Comparison of ENCODE assay signal across 21 cellular contexts in genomic region chr20:36775826-36776225, GRCh38. TPM values are rescaled to one million over a fixed set of nuclear protein-coding genes. Genes with fewer than 3 reads are reported as not detected.
DNase-seq lines count a peak whose midpoint lies in the region; ATAC-seq, FAIRE-seq and TF ChIP-seq lines count a peak whose summit lies in the region.
"Had no signal": no experiment of that assay in that cellular context is flagged by ENCODE, and none has a peak within 500 bp of the region (broad histone marks: within the 10 kb centered on the region; RNA-seq: fewer than 3 reads in every experiment).

No MANE protein-coding gene starts in this region.

- H3K4me1 Mint-ChIP-seq in chondrocyte (ENCODE audit: low read depth), result peaks cover 23% of the 10 kb centered on the region

- no peaks in the 10 kb centered on the region for H4K20me1 ChIP-seq in osteoblast (ENCODE audit: insufficient read depth, low read length)

- H3K9me3 ChIP-seq in osteoblast (ENCODE audit: low read depth, low read length) (no peaks in the 10 kb centered on the region), upper lobe of left lung (no peaks in the 10 kb centered on the region)
- H3K9me3 ChIP-seq: neutrophil, right lobe of liver had no signal

- H3K27me3 ChIP-seq in osteoblast (ENCODE audit: insufficient read depth, low read length) (no peaks in the 10 kb centered on the region), upper lobe of left lung (no peaks in the 10 kb centered on the region)
- H3K27me3 ChIP-seq: neutrophil, right lobe of liver had no signal

- TF ChIP-seq EP300 in upper lobe of left lung (IDR thresholded peaks at IDR 0.05), result no peak

- TF ChIP-seq POLR2A in GM12891 (IDR thresholded peaks at IDR 0.05; ENCODE audit: low read depth, low read length) (no peak), upper lobe of left lung (IDR thresholded peaks at IDR 0.05) (no peak)

- peaks cover 2% of the 10 kb centered on the region for H3K36me3 Mint-ChIP-seq in chondrocyte (ENCODE audit: low read depth)

- 75 to 80% methylated on average over 3 of the region's 3 CpGs for WGBS in upper lobe of left lung, 2 donors

- H3K4me3 ChIP-seq in osteoblast (ENCODE audit: insufficient read depth, low read length), result no peak overlapping the region
- H3K4me3 ChIP-seq in upper lobe of left lung, result no peak overlapping the region
- H3K4me3 ChIP-seq: right lobe of liver had no signal

- H2AFZ ChIP-seq in osteoblast (ENCODE audit: low read length), result no peak overlapping the region

- H3K4me1 ChIP-seq in osteoblast (ENCODE audit: insufficient read depth, low read length) (peaks cover 17% of the 10 kb centered on the region), upper lobe of left lung (peaks cover 17 to 24% (median 20%) of the 10 kb centered on the region in 4 donors)

- H3K27ac ChIP-seq in osteoblast (ENCODE audit: low read depth, low read length) (no peak overlapping the region), upper lobe of left lung (peak overlapping the region in 2 of 4 donors; percentile 5 to 95)
- H3K27ac ChIP-seq: neutrophil, right lobe of liver had no signal

- FAIRE-seq in GM12891 (lab: Jason Lieb, UNC), result no peak
- FAIRE-seq: G401.6, islet of Langerhans, urothelium cell line had no signal

- H3K4me3 Mint-ChIP-seq in chondrocyte (ENCODE audit: unreplicated experiment), result no peak overlapping the region

- ATAC-seq in left lobe of liver (no peak), upper lobe of left lung (ENCODE audit: low FRiP score in 2 of 2) (no peak)
- ATAC-seq: right lobe of liver had no signal

- H3K36me3 ChIP-seq in osteoblast (ENCODE audit: insufficient read depth, low read length) (peaks cover 4% of the 10 kb centered on the region), upper lobe of left lung (no peaks in the 10 kb centered on the region)
- H3K36me3 ChIP-seq: right lobe of liver had no signal

- peaks cover 14% of the 10 kb centered on the region for H3K79me2 ChIP-seq in osteoblast (ENCODE audit: insufficient read depth, low read length)

- TF ChIP-seq CTCF in chondrocyte (IDR thresholded peaks at IDR 0.05) (no peak), osteoblast (IDR thresholded peaks at IDR 0.05; ENCODE audit: extremely low read depth, low read depth, low read length) (no peak), upper lobe of left lung (IDR thresholded peaks at IDR 0.05) (no peak)

- DNase-seq in CD1c-positive myeloid dendritic cell (ENCODE audit: extremely low spot score) (peak; percentile 80), GM12891 (ENCODE audit: insufficient read length, low spot score) (no peak), chondrocyte (ENCODE audit: low spot score) (no peak), osteoblast (ENCODE audit: insufficient read length, low spot score, missing footprints) (peak; percentile 58), epidermal melanocyte (ENCODE audit: insufficient read length, low spot score) (no peak), left lobe of liver (ENCODE audit: low spot score) (no peak), upper lobe of left lung (no peak)
- DNase-seq: activated CD4-positive, alpha-beta T cell treated with anti-CD3 and anti-CD28 coated beads for 1 hour; amniotic stem cell; central memory CD4-positive, alpha-beta T cell; effector memory CD4-positive, alpha-beta T cell; KBM-7; NCI-H1417; NCI-H69; right lobe of liver; SHP77 treated with DMSO at 0.1 percent for 48 hours had no signal

- no peaks in the 10 kb centered on the region for H3K9me3 Mint-ChIP-seq in chondrocyte (ENCODE audit: low read depth)
- H3K9me3 Mint-ChIP-seq: activated T-helper 2 cell treated with anti-CD3 and anti-CD28 coated beads, Interferon-gamma antibody, Interleukin-2, Interleukin-4, amounts not matched to agents 10 μg/mL and 5 μg/mL and 100 μg/mL, durations not matched to agents 14 hours and 24 hours and 36 hours had no signal

- peak overlapping the region; percentile 14 for H3K27ac Mint-ChIP-seq in chondrocyte (ENCODE audit: unreplicated experiment)
- H3K27ac Mint-ChIP-seq: activated T-helper 2 cell treated with anti-CD3 and anti-CD28 coated beads, Interferon-gamma antibody, Interleukin-2, Interleukin-4, amounts not matched to agents 10 μg/mL and 5 μg/mL and 100 μg/mL, durations not matched to agents 14 hours and 24 hours and 36 hours had no signal

- H3K4me2 ChIP-seq in osteoblast (ENCODE audit: insufficient read depth, low read length), result no peak overlapping the region

- H3K27me3 Mint-ChIP-seq in chondrocyte (ENCODE audit: low read depth), result no peaks in the 10 kb centered on the region

TF ChIP-seq in GM12891, 5 proteins besides CTCF, POLR2A, EP300 and RAD21:
- TF ChIP-seq TAF1 (IDR thresholded peaks at IDR 0.05; ENCODE audit: low read depth, low read length) (no peak), SPI1 (IDR thresholded peaks at IDR 0.05; ENCODE audit: low read depth, low read length) (peak; percentile 66)

RNA-seq across cellular contexts. Expression of gene DSN1, which starts 2.3 kb away (rescaled TPM):
- 10.9 TPM for polyA plus RNA-seq in GM12891 (2012; ENCODE audit: low read depth, missing spikeins)
- total RNA-seq in chondrocyte (7.4 to 14.9 TPM (median 8.3 TPM) in 3 replicates), osteoblast (8.0 and 9.7 TPM in 2 replicates), left lobe of liver (3.4 TPM), upper lobe of left lung (10 to 100 TPM in 2 of 6 donors, 1 to 10 TPM in 4; 4.7 to 29.3 (median 7.8) TPM)

RNA-seq across cellular contexts. Expression of gene NDRG3, which starts 29.9 kb away (rescaled TPM):
- 9.7 TPM for polyA plus RNA-seq in GM12891 (2012; ENCODE audit: low read depth, missing spikeins)
- total RNA-seq in chondrocyte, result 27.6 to 34.5 TPM (median 28.1 TPM) in 3 replicates
- 26.4 and 31.2 TPM in 2 replicates for total RNA-seq in osteoblast
- 8.1 TPM for total RNA-seq in left lobe of liver
- total RNA-seq in upper lobe of left lung, result 10 to 100 TPM in 5 of 6 donors, 1 to 10 TPM in 1; 7.8 to 28.7 (median 18.2) TPM

Comparison
In these comparisons a context has a peak if more than half of its experiments do, and no peak if none do; other contexts are left out.
1. DNase-seq: peak in CD1c-positive myeloid dendritic cell (single experiment) and osteoblast (single experiment); none in GM12891 (single experiment), chondrocyte (single experiment), epidermal melanocyte (single experiment), left lobe of liver (single experiment) and upper lobe of left lung (0 of 2).